1 cellular context compared by ENCODE assay signal in the genomic region with DNA sequence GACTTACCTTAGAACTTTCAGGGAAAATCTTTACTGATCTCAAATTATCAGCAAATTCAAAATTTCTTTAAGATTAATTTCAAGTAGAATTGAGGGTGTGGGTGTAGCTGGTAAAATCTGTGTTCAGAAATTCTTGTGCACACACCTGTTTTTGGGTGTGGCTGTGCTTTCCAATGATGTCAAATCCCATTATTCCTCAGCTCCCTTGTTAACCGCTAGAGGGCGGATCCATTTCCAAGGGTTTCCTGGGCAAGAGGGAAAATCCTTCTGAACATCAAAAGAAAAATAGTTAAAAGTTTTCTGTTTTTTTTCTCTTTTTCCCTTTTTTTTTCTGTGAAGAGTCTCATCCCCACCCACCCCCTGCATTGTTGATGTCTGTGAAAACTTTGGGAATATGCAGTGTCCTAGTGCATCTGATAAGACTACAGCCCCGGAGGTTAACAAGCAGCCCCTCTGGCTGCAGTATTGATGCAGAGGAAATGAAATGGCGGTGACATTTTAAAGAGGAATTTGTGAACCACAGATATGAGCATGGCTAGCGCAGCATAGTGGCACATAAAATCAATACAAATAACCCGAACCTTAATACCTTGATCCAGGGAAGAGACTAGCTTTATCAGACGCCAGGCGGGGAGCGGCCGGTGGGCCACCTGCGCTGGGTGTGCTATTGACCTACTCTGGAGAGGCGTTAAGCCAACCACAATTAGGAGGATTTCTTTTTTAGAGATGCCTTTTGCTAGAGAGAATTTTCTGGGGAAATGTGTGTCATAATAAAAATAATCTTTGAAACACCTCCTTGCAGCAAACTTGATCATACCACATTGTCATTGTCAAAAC.
A peak's percentile ranks its signal among the peaks of the same experiment; 100 is the strongest.
TF ChIP-seq lines count a peak whose summit lies in the region.

No MANE protein-coding gene starts in this region.

TF ChIP-seq in HepG2, 621 proteins besides CTCF, POLR2A, EP300 and RAD21 (continued from another document and continues in another):
- TF ChIP-seq, protein P1, sequence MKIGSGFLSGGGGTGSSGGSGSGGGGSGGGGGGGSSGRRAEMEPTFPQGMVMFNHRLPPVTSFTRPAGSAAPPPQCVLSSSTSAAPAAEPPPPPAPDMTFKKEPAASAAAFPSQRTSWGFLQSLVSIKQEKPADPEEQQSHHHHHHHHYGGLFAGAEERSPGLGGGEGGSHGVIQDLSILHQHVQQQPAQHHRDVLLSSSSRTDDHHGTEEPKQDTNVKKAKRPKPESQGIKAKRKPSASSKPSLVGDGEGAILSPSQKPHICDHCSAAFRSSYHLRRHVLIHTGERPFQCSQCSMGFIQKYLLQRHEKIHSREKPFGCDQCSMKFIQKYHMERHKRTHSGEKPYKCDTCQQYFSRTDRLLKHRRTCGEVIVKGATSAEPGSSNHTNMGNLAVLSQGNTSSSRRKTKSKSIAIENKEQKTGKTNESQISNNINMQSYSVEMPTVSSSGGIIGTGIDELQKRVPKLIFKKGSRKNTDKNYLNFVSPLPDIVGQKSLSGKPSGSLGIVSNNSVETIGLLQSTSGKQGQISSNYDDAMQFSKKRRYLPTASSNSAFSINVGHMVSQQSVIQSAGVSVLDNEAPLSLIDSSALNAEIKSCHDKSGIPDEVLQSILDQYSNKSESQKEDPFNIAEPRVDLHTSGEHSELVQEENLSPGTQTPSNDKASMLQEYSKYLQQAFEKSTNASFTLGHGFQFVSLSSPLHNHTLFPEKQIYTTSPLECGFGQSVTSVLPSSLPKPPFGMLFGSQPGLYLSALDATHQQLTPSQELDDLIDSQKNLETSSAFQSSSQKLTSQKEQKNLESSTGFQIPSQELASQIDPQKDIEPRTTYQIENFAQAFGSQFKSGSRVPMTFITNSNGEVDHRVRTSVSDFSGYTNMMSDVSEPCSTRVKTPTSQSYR (CRISPR knock-in tag; IDR thresholded peaks at IDR 0.05; ENCODE audit: borderline replicate concordance), result no peak; the same call in 1 of the 2 replicates
- no peak for TF ChIP-seq ZNF451 (CRISPR knock-in tag; IDR thresholded peaks at IDR 0.05)
- peak; percentile 90 for TF ChIP-seq STAG1 (CRISPR knock-in tag; IDR thresholded peaks at IDR 0.05)
- TF ChIP-seq HES4 (CRISPR knock-in tag; IDR thresholded peaks at IDR 0.05; ENCODE audit: borderline replicate concordance), result no peak
- TF ChIP-seq TP53 (CRISPR knock-in tag; conservative IDR thresholded peaks at IDR 0.05), result no peak
- no peak for TF ChIP-seq SKI (IDR thresholded peaks at IDR 0.05; ENCODE audit: partially characterized antibody)
- 0 out of 2 replicates have a peak, but pooled peaks have one; percentile 12 for TF ChIP-seq RARA (CRISPR knock-in tag; IDR thresholded peaks at IDR 0.05)
- no peak for TF ChIP-seq SIX1 (CRISPR knock-in tag; IDR thresholded peaks at IDR 0.05; ENCODE audit: borderline replicate concordance)
- TF ChIP-seq POLR2AphosphoS2 (IDR thresholded peaks at IDR 0.05; ENCODE audit: low read depth, low read length), result no peak
- TF ChIP-seq ZBTB38 (CRISPR knock-in tag; IDR thresholded peaks at IDR 0.05), result no peak
- TF ChIP-seq SRF (IDR thresholded peaks at IDR 0.05; ENCODE audit: low read depth, low read length), result no peak
- TF ChIP-seq NFATC3 (CRISPR knock-in tag; IDR thresholded peaks at IDR 0.05), result no peak
- TF ChIP-seq, protein P2, sequence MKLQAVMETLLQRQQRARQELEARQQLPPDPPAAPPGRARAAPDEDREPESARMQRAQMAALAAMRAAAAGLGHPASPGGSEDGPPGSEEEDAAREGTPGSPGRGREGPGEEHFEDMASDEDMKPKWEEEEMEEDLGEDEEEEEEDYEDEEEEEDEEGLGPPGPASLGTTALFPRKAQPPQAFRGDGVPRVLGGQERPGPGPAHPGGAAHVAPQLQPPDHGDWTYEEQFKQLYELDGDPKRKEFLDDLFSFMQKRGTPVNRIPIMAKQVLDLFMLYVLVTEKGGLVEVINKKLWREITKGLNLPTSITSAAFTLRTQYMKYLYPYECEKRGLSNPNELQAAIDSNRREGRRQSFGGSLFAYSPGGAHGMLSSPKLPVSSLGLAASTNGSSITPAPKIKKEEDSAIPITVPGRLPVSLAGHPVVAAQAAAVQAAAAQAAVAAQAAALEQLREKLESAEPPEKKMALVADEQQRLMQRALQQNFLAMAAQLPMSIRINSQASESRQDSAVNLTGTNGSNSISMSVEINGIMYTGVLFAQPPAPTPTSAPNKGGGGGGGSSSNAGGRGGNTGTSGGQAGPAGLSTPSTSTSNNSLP (IDR thresholded peaks at IDR 0.05; ENCODE audit: low read depth, low read length), result peak; percentile 74
- TF ChIP-seq, protein P3, sequence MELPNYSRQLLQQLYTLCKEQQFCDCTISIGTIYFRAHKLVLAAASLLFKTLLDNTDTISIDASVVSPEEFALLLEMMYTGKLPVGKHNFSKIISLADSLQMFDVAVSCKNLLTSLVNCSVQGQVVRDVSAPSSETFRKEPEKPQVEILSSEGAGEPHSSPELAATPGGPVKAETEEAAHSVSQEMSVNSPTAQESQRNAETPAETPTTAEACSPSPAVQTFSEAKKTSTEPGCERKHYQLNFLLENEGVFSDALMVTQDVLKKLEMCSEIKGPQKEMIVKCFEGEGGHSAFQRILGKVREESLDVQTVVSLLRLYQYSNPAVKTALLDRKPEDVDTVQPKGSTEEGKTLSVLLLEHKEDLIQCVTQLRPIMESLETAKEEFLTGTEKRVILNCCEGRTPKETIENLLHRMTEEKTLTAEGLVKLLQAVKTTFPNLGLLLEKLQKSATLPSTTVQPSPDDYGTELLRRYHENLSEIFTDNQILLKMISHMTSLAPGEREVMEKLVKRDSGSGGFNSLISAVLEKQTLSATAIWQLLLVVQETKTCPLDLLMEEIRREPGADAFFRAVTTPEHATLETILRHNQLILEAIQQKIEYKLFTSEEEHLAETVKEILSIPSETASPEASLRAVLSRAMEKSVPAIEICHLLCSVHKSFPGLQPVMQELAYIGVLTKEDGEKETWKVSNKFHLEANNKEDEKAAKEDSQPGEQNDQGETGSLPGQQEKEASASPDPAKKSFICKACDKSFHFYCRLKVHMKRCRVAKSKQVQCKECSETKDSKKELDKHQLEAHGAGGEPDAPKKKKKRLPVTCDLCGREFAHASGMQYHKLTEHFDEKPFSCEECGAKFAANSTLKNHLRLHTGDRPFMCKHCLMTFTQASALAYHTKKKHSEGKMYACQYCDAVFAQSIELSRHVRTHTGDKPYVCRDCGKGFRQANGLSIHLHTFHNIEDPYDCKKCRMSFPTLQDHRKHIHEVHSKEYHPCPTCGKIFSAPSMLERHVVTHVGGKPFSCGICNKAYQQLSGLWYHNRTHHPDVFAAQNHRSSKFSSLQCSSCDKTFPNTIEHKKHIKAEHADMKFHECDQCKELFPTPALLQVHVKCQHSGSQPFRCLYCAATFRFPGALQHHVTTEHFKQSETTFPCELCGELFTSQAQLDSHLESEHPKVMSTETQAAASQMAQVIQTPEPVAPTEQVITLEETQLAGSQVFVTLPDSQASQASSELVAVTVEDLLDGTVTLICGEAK (IDR thresholded peaks at IDR 0.05), result no peak
- TF ChIP-seq, protein P3 (CRISPR knock-in tag; IDR thresholded peaks at IDR 0.05), result no peak
- no peak for TF ChIP-seq HNRNPH1 (optimal IDR thresholded peaks at IDR 0.05; ENCODE audit: low read depth, low read length)
- TF ChIP-seq, protein P4, sequence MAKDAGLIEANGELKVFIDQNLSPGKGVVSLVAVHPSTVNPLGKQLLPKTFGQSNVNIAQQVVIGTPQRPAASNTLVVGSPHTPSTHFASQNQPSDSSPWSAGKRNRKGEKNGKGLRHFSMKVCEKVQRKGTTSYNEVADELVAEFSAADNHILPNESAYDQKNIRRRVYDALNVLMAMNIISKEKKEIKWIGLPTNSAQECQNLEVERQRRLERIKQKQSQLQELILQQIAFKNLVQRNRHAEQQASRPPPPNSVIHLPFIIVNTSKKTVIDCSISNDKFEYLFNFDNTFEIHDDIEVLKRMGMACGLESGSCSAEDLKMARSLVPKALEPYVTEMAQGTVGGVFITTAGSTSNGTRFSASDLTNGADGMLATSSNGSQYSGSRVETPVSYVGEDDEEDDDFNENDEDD (CRISPR knock-in tag; IDR thresholded peaks at IDR 0.05; ENCODE audit: borderline replicate concordance), result no peak; the same call in 1 of the 2 replicates
- TF ChIP-seq, protein P5, sequence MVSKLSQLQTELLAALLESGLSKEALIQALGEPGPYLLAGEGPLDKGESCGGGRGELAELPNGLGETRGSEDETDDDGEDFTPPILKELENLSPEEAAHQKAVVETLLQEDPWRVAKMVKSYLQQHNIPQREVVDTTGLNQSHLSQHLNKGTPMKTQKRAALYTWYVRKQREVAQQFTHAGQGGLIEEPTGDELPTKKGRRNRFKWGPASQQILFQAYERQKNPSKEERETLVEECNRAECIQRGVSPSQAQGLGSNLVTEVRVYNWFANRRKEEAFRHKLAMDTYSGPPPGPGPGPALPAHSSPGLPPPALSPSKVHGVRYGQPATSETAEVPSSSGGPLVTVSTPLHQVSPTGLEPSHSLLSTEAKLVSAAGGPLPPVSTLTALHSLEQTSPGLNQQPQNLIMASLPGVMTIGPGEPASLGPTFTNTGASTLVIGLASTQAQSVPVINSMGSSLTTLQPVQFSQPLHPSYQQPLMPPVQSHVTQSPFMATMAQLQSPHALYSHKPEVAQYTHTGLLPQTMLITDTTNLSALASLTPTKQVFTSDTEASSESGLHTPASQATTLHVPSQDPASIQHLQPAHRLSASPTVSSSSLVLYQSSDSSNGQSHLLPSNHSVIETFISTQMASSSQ (IDR thresholded peaks at IDR 0.05; ENCODE audit: low read depth), result no peak
- TF ChIP-seq, protein P5 (CRISPR knock-in tag; IDR thresholded peaks at IDR 0.05; ENCODE audit: borderline replicate concordance), result no peak
- TF ChIP-seq MTF2 (CRISPR knock-in tag; IDR thresholded peaks at IDR 0.05; ENCODE audit: borderline replicate concordance), result no peak
- peak; percentile 49; the same call in 1 of the 2 replicates for TF ChIP-seq GATAD2A (CRISPR knock-in tag; IDR thresholded peaks at IDR 0.05)
- TF ChIP-seq ZNF569 (CRISPR knock-in tag; IDR thresholded peaks at IDR 0.05; ENCODE audit: borderline replicate concordance), result no peak
- peak; percentile 43 for TF ChIP-seq TBL1XR1 (IDR thresholded peaks at IDR 0.05; ENCODE audit: borderline replicate concordance, low read length, partially characterized antibody)
- TF ChIP-seq ZFAT (CRISPR knock-in tag; conservative IDR thresholded peaks at IDR 0.05), result no peak
- no peak for TF ChIP-seq ETV6 (CRISPR knock-in tag; conservative IDR thresholded peaks at IDR 0.05)
- TF ChIP-seq SYNCRIP (IDR thresholded peaks at IDR 0.05; ENCODE audit: insufficient read depth, low read depth, low read length), result no peak
- TF ChIP-seq, protein P6, sequence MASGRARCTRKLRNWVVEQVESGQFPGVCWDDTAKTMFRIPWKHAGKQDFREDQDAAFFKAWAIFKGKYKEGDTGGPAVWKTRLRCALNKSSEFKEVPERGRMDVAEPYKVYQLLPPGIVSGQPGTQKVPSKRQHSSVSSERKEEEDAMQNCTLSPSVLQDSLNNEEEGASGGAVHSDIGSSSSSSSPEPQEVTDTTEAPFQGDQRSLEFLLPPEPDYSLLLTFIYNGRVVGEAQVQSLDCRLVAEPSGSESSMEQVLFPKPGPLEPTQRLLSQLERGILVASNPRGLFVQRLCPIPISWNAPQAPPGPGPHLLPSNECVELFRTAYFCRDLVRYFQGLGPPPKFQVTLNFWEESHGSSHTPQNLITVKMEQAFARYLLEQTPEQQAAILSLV (CRISPR knock-in tag; IDR thresholded peaks at IDR 0.05; ENCODE audit: borderline replicate concordance), result no peak
- TF ChIP-seq KLF16 (CRISPR knock-in tag; IDR thresholded peaks at IDR 0.05), result peak in 1 of 2 experiments; percentile 33; a peak in 2 of 4 replicates
- TF ChIP-seq ZSCAN22 (CRISPR knock-in tag; IDR thresholded peaks at IDR 0.05), result no peak
- TF ChIP-seq ZNF33B (CRISPR knock-in tag; IDR thresholded peaks at IDR 0.05), result no peak
- no peak for TF ChIP-seq YEATS4 (CRISPR knock-in tag; IDR thresholded peaks at IDR 0.05; ENCODE audit: borderline replicate concordance)
- TF ChIP-seq SSRP1 (CRISPR knock-in tag; IDR thresholded peaks at IDR 0.05), result no peak; the same call in 1 of the 2 replicates
- TF ChIP-seq ZNF331 (CRISPR knock-in tag; IDR thresholded peaks at IDR 0.05), result peak; percentile 61; the same call in 1 of the 2 replicates
- TF ChIP-seq, protein P7, sequence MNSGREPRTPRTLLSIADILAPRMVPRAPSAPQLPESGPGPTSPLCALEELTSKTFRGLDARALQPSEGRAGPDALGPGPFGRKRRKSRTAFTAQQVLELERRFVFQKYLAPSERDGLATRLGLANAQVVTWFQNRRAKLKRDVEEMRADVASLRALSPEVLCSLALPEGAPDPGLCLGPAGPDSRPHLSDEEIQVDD (CRISPR knock-in tag; IDR thresholded peaks at IDR 0.05; ENCODE audit: borderline replicate concordance), result no peak
- TF ChIP-seq ZIK1 (CRISPR knock-in tag; IDR thresholded peaks at IDR 0.05; ENCODE audit: borderline replicate concordance, low read depth), result no peak
- TF ChIP-seq REL (CRISPR knock-in tag; conservative IDR thresholded peaks at IDR 0.05), result no peak
- TF ChIP-seq TCF7 (IDR thresholded peaks at IDR 0.05; ENCODE audit: low read depth), result no peak
